Comparison of ENCODE assay signal across 8 cellular contexts in genomic region chr7:23893942-23894890, GRCh38.
A peak's percentile ranks its signal among the peaks of the same experiment; 100 is the strongest.
DNase-seq lines count a peak whose midpoint lies in the region; ATAC-seq and TF ChIP-seq lines count a peak whose summit lies in the region.

No MANE protein-coding gene starts in this region.

- POLR2A ChIA-PET in activated CD4-positive, alpha-beta T cell treated with anti-CD3 and anti-CD28 coated beads for 36 hours (lab: Charles Lee) = no interaction called here
- POLR2A ChIA-PET in T-cell (lab: Charles Lee) = no interaction called here

- H3K27ac Mint-ChIP-seq in activated CD4-positive, alpha-beta T cell treated with anti-CD3 and anti-CD28 coated beads for 36 hours = peak overlapping the region; percentile 35
- H3K27ac Mint-ChIP-seq in T-cell (no peak overlapping the region), endothelial cell (ENCODE audit: unreplicated experiment) (no peak overlapping the region)
- peak overlapping the region; percentile 21 to 88 for H3K27ac Mint-ChIP-seq in effector memory CD8-positive, alpha-beta T cell

- H3K9me3 Mint-ChIP-seq in activated CD4-positive, alpha-beta T cell treated with anti-CD3 and anti-CD28 coated beads for 36 hours (ENCODE audit: low read depth) = peaks cover 3% of the 10 kb centered on the region
- H3K9me3 Mint-ChIP-seq in T-cell = peaks cover 0 to 9% (median 4%) of the 10 kb centered on the region in 3 donors
- H3K9me3 Mint-ChIP-seq in effector memory CD8-positive, alpha-beta T cell = peaks cover 0 to 7% of the 10 kb centered on the region in 2 donors
- no peaks in the 10 kb centered on the region for H3K9me3 Mint-ChIP-seq in endothelial cell (ENCODE audit: unreplicated experiment)

- peaks cover 19% of the 10 kb centered on the region for H3K27me3 Mint-ChIP-seq in activated CD4-positive, alpha-beta T cell treated with anti-CD3 and anti-CD28 coated beads for 36 hours
- peaks cover 8 to 17% of the 10 kb centered on the region in 2 donors for H3K27me3 Mint-ChIP-seq in T-cell
- H3K27me3 Mint-ChIP-seq in effector memory CD8-positive, alpha-beta T cell = no peaks in the 10 kb centered on the region
- H3K27me3 Mint-ChIP-seq in endothelial cell (ENCODE audit: unreplicated experiment) = no peaks in the 10 kb centered on the region

- intact Hi-C loops in activated CD4-positive, alpha-beta T cell treated with anti-CD3 and anti-CD28 coated beads for 36 hours (cut with DNase I, micrococcal nuclease) = loop anchor here in 1 of 2 experiments (10.0 kb wide), 1 partner anchor 299 kb away; the partner anchor contains the start of gene CCDC126

- CTCF ChIA-PET in activated CD4-positive, alpha-beta T cell treated with anti-CD3 and anti-CD28 coated beads for 36 hours (lab: Charles Lee) = interaction anchor here (0.5 kb wide), 1 partner anchor 977 kb away, joined by 3 read pairs; no protein-coding TSS in a partner anchor
- CTCF ChIA-PET in T-cell (lab: Charles Lee) = no interaction called here

- peak; percentile 81 for ATAC-seq in activated CD4-positive, alpha-beta T cell treated with anti-CD3 and anti-CD28 coated beads for 36 hours
- peak in 3 of 4 experiments; percentile 29 to 53 (median 43) for ATAC-seq in T-cell (replicated peaks in 1 of 4)
- peak; percentile 70 for ATAC-seq in effector memory CD8-positive, alpha-beta T cell (replicated peaks)

- DNase-seq in activated CD4-positive, alpha-beta T cell treated with anti-CD3 and anti-CD28 coated beads for 36 hours = peak; percentile 75
- no peak for DNase-seq in activated CD4-positive, alpha-beta T cell treated with anti-CD3 and anti-CD28 coated beads, Interleukin-2, amount 50 U/mL, for 1 hour
- peak in 1 of 34 experiments; percentile 1 for DNase-seq in T-cell
- DNase-seq in effector memory CD8-positive, alpha-beta T cell = peak in 1 of 3 experiments; percentile 9
- peak; percentile 21 for DNase-seq in stimulated activated CD8-positive, alpha-beta memory T cell treated with anti-CD3 and anti-CD28 coated beads, Interleukin-7, amount 100 ng/mL, for 24 hours (ENCODE audit: low read depth)
- DNase-seq in middle frontal gyrus (ENCODE audit: extremely low spot score, low spot score) = no peak
- no peak for DNase-seq in endothelial cell (ENCODE audit: low spot score)
- DNase-seq in HuH-7 (ENCODE audit: low spot score) = no peak

- H3K4me1 Mint-ChIP-seq in activated CD4-positive, alpha-beta T cell treated with anti-CD3 and anti-CD28 coated beads for 36 hours = peaks cover 30% of the 10 kb centered on the region
- H3K4me1 Mint-ChIP-seq in T-cell = peaks cover 28 to 35% (median 29%) of the 10 kb centered on the region in 3 donors
- H3K4me1 Mint-ChIP-seq in effector memory CD8-positive, alpha-beta T cell (ENCODE audit: low read depth in 2 of 2) = peaks cover 13 to 22% of the 10 kb centered on the region in 2 donors
- H3K4me1 Mint-ChIP-seq in endothelial cell (ENCODE audit: unreplicated experiment) = no peaks in the 10 kb centered on the region

- H3K4me3 Mint-ChIP-seq in activated CD4-positive, alpha-beta T cell treated with anti-CD3 and anti-CD28 coated beads for 36 hours = no peak overlapping the region
- H3K4me3 Mint-ChIP-seq in T-cell (peak overlapping the region in 1 of 3 donors; percentile 28), endothelial cell (ENCODE audit: unreplicated experiment) (no peak overlapping the region)
- peak overlapping the region; percentile 37 to 81 for H3K4me3 Mint-ChIP-seq in effector memory CD8-positive, alpha-beta T cell

- H3K36me3 Mint-ChIP-seq in activated CD4-positive, alpha-beta T cell treated with anti-CD3 and anti-CD28 coated beads for 36 hours (ENCODE audit: low read depth) = no peaks in the 10 kb centered on the region
- H3K36me3 Mint-ChIP-seq in T-cell (no peaks in the 10 kb centered on the region), endothelial cell (ENCODE audit: low read depth, unreplicated experiment) (no peaks in the 10 kb centered on the region)
- no peaks in the 10 kb centered on the region for H3K36me3 Mint-ChIP-seq in effector memory CD8-positive, alpha-beta T cell (ENCODE audit: insufficient read depth)

- TF ChIP-seq CTCF in endothelial cell (IDR thresholded peaks at IDR 0.05; ENCODE audit: unreplicated experiment) = no peak

Comparison
In these comparisons a context has a peak if more than half of its experiments do, and no peak if none do; other contexts are left out.
1. DNase-seq: peak in activated CD4-positive, alpha-beta T cell treated with anti-CD3 and anti-CD28 coated beads for 36 hours (single experiment) and stimulated activated CD8-positive, alpha-beta memory T cell treated with anti-CD3 and anti-CD28 coated beads, Interleukin-7, amount 100 ng/mL, for 24 hours (single experiment); none in activated CD4-positive, alpha-beta T cell treated with anti-CD3 and anti-CD28 coated beads, Interleukin-2, amount 50 U/mL, for 1 hour (single experiment), middle frontal gyrus (single experiment), endothelial cell (single experiment) and HuH-7 (single experiment).
2. H3K27ac Mint-ChIP-seq: peak in activated CD4-positive, alpha-beta T cell treated with anti-CD3 and anti-CD28 coated beads for 36 hours (single experiment) and effector memory CD8-positive, alpha-beta T cell (2 of 2); none in T-cell (0 of 2) and endothelial cell (single experiment).
3. H3K4me3 Mint-ChIP-seq: peak in effector memory CD8-positive, alpha-beta T cell (2 of 2); none in activated CD4-positive, alpha-beta T cell treated with anti-CD3 and anti-CD28 coated beads for 36 hours (single experiment) and endothelial cell (single experiment).
4. Peak in every context shown above with its lines, with median percentiles within 50 percentile points of each other: ATAC-seq.